8 cellular contexts compared by ENCODE assay signal in genomic region chr9:74379718-74380117, GRCh38.
DNase-seq lines count a peak whose midpoint lies in the region; ATAC-seq and TF ChIP-seq lines count a peak whose summit lies in the region.

No MANE protein-coding gene starts in this region.

- no peaks in the 10 kb centered on the region for H3K27me3 Mint-ChIP-seq in CD4-positive, alpha-beta memory T cell

- TF ChIP-seq CTCF in ovary (IDR thresholded peaks at IDR 0.05): no peak

- no peak overlapping the region for H3K27ac ChIP-seq in CD4-positive, alpha-beta memory T cell (ENCODE audit: low read depth, low read length)
- H3K27ac ChIP-seq in iPS DF 6.9 (ENCODE audit: low read length) (no peak overlapping the region), ovary (no peak overlapping the region)

- no peaks in the 10 kb centered on the region for H3K4me1 ChIP-seq in CD4-positive, alpha-beta memory T cell (ENCODE audit: insufficient read depth, low read length)
- H3K4me1 ChIP-seq in iPS DF 6.9 (ENCODE audit: control insufficient read depth, insufficient read depth, low read length): peaks cover 3% of the 10 kb centered on the region; the same call in 1 of the 2 replicates
- no peaks in the 10 kb centered on the region for H3K4me1 ChIP-seq in ovary (ENCODE audit: insufficient read depth)

- H3K27ac Mint-ChIP-seq in CD4-positive, alpha-beta memory T cell: no peak overlapping the region

- H3K9me3 ChIP-seq in CD4-positive, alpha-beta memory T cell (ENCODE audit: control insufficient read depth in 1 of 2, low read length in 2 of 2): no peaks in the 10 kb centered on the region
- H3K9me3 ChIP-seq in iPS DF 6.9 (ENCODE audit: control insufficient read depth, insufficient read depth, low read length): no peaks in the 10 kb centered on the region
- no peaks in the 10 kb centered on the region for H3K9me3 ChIP-seq in ovary

- no peaks in the 10 kb centered on the region for H3K27me3 ChIP-seq in CD4-positive, alpha-beta memory T cell (ENCODE audit: insufficient read depth, low read length)
- no peaks in the 10 kb centered on the region for H3K27me3 ChIP-seq in iPS DF 6.9 (ENCODE audit: control insufficient read depth, insufficient read depth, low read length)
- H3K27me3 ChIP-seq in ovary: no peaks in the 10 kb centered on the region

- POLR2A ChIA-PET in CD4-positive, alpha-beta memory T cell (lab: Charles Lee; ENCODE audit: partially characterized antibody): no interaction called here

- H3K4me3 Mint-ChIP-seq in CD4-positive, alpha-beta memory T cell: no peak overlapping the region

- H3K4me3 ChIP-seq in CD4-positive, alpha-beta memory T cell (ENCODE audit: low read length in 2 of 2): no peak overlapping the region
- H3K4me3 ChIP-seq in iPS DF 6.9 (ENCODE audit: low read length): no peak overlapping the region
- H3K4me3 ChIP-seq in ovary: no peak overlapping the region

- CTCF ChIA-PET in CD4-positive, alpha-beta memory T cell (lab: Charles Lee; ENCODE audit: partially characterized antibody): interaction anchor here (1.0 kb wide), 1 partner anchor 1179 kb away, joined by 4 read pairs; no protein-coding TSS in a partner anchor

- peaks cover 0 to 3% (median 0%) of the 10 kb centered on the region in 8 donors for H3K9me3 Mint-ChIP-seq in CD4-positive, alpha-beta memory T cell

- no CpG with 5 or more reads among the region's 2 CpGs for WGBS in iPS DF 6.9 (ENCODE audit: insufficient coverage, insufficient read length)
- 49 to 54% (median 54%) methylated on average over 2 of the region's 2 CpGs for WGBS in ovary, 3 donors

- DNase-seq in CD4-positive, alpha-beta memory T cell: peak; percentile 0 to 35 (median 25)
- DNase-seq in SHP77 treated with DMSO at 0.1 percent for 48 hours (lab: John Stamatoyannopoulos, UW): peak; percentile 22
- DNase-seq in iPS DF 6.9 (ENCODE audit: low read depth, low spot score): peak; percentile 70
- DNase-seq in ovary: no peak

- no peaks in the 10 kb centered on the region for H3K36me3 ChIP-seq in CD4-positive, alpha-beta memory T cell (ENCODE audit: insufficient read depth, low read length)
- H3K36me3 ChIP-seq in iPS DF 6.9 (ENCODE audit: control insufficient read depth, insufficient read depth, low read length) (no peaks in the 10 kb centered on the region), ovary (no peaks in the 10 kb centered on the region)

- TF ChIP-seq RAD21 in Ishikawa (IDR thresholded peaks at IDR 0.05; ENCODE audit: low read depth): peak; percentile 58

- TF ChIP-seq POLR2A in ovary (IDR thresholded peaks at IDR 0.05): no peak

- peaks cover 3 to 6% (median 5%) of the 10 kb centered on the region in 4 donors for H3K4me1 Mint-ChIP-seq in CD4-positive, alpha-beta memory T cell

- ATAC-seq in GM18907 (IDR thresholded peaks at IDR 0.05; ENCODE audit: unreplicated experiment): peak; percentile 74
- no peak for ATAC-seq in HG02571 (IDR thresholded peaks at IDR 0.05; ENCODE audit: unreplicated experiment)
- ATAC-seq in GM18519 (IDR thresholded peaks at IDR 0.05; ENCODE audit: low FRiP score, unreplicated experiment): no peak

- intact Hi-C loops in CD4-positive, alpha-beta memory T cell (cut with micrococcal nuclease): loop anchor here (10.0 kb wide), 3 partner anchors 55 to 695 kb away; no protein-coding TSS in a partner anchor
- intact Hi-C loops in ovary (cut with DNase I): no loop called here

- H3K36me3 Mint-ChIP-seq in CD4-positive, alpha-beta memory T cell: no peaks in the 10 kb centered on the region

- TF ChIP-seq EP300 in Ishikawa (IDR thresholded peaks at IDR 0.05; ENCODE audit: borderline replicate concordance): no peak
- TF ChIP-seq EP300 in ovary (IDR thresholded peaks at IDR 0.05): no peak

TF ChIP-seq in Ishikawa, 13 proteins besides CTCF, POLR2A, EP300 and RAD21:
- TF ChIP-seq ZBTB7A (IDR thresholded peaks at IDR 0.05; ENCODE audit: low read depth) (no peak), TAF1 (IDR thresholded peaks at IDR 0.05; ENCODE audit: low read depth) (no peak), MAX (IDR thresholded peaks at IDR 0.05) (no peak), CEBPB (IDR thresholded peaks at IDR 0.05) (no peak), NFIC (IDR thresholded peaks at IDR 0.05) (no peak), EGR1 (IDR thresholded peaks at IDR 0.05) (no peak), TCF12 (IDR thresholded peaks at IDR 0.05; ENCODE audit: low read depth) (no peak)

Comparison
In these comparisons a context has a peak if more than half of its experiments do, and no peak if none do; other contexts are left out.
1. DNase-seq: peak in CD4-positive, alpha-beta memory T cell (5 of 5), SHP77 treated with DMSO at 0.1 percent for 48 hours (single experiment) and iPS DF 6.9 (single experiment); none in ovary (0 of 5).